In the genomic region with DNA sequence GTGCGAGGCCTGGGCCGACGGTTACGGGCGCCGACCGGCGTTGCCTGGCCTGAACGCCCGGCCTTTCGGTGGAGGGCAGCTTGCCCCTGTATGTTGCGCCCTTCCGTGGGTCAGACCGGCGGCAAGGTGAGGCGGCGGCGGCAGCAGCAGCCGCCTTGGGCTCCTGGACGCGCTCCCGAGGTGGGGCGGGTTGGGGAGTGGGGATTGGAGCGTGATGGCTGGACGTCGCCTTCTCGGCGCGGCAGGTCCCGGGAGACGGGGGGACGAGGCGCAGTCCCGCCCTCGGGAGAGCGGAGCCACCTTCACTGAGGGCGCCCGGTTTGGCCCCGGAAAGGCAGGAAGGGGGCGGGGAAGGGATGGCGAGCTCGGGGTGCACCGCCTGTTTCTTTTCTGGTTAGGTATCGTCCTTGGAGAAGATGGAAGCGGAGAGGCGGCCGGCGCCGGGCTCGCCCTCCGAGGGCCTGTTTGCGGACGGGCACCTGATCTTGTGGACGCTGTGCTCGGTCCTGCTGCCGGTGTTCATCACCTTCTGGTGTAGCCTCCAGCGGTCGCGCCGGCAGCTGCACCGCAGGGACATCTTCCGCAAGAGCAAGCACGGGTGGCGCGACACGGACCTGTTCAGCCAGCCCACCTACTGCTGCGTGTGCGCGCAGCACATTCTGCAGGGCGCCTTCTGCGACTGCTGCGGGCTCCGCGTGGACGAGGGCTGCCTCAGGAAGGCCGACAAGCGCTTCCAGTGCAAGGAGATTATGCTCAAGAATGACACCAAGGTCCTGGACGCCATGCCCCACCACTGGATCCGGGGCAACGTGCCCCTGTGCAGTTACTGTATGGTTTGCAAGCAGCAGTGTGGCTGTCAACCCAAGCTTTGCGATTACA, we compare ENCODE assay signal across 1 cellular context.
A peak's percentile ranks its signal among the peaks of the same experiment; 100 is the strongest.
TF ChIP-seq lines count a peak whose summit lies in the region.

No MANE protein-coding gene starts in this region.

TF ChIP-seq in HepG2, 621 proteins besides CTCF, POLR2A, EP300 and RAD21 (continued from another document and continues in another):
- TF ChIP-seq TFE3 (CRISPR knock-in tag; IDR thresholded peaks at IDR 0.05): 0 out of 2 replicates have a peak, but pooled peaks have one; percentile 13
- peak; percentile 50; the same call in 1 of the 2 replicates for TF ChIP-seq ZNF724P (CRISPR knock-in tag; IDR thresholded peaks at IDR 0.05; ENCODE audit: borderline replicate concordance)
- TF ChIP-seq GFI1 (CRISPR knock-in tag; IDR thresholded peaks at IDR 0.05; ENCODE audit: borderline replicate concordance): no peak
- TF ChIP-seq ZKSCAN1 (IDR thresholded peaks at IDR 0.05; ENCODE audit: low read length): no peak
- TF ChIP-seq, protein P1, sequence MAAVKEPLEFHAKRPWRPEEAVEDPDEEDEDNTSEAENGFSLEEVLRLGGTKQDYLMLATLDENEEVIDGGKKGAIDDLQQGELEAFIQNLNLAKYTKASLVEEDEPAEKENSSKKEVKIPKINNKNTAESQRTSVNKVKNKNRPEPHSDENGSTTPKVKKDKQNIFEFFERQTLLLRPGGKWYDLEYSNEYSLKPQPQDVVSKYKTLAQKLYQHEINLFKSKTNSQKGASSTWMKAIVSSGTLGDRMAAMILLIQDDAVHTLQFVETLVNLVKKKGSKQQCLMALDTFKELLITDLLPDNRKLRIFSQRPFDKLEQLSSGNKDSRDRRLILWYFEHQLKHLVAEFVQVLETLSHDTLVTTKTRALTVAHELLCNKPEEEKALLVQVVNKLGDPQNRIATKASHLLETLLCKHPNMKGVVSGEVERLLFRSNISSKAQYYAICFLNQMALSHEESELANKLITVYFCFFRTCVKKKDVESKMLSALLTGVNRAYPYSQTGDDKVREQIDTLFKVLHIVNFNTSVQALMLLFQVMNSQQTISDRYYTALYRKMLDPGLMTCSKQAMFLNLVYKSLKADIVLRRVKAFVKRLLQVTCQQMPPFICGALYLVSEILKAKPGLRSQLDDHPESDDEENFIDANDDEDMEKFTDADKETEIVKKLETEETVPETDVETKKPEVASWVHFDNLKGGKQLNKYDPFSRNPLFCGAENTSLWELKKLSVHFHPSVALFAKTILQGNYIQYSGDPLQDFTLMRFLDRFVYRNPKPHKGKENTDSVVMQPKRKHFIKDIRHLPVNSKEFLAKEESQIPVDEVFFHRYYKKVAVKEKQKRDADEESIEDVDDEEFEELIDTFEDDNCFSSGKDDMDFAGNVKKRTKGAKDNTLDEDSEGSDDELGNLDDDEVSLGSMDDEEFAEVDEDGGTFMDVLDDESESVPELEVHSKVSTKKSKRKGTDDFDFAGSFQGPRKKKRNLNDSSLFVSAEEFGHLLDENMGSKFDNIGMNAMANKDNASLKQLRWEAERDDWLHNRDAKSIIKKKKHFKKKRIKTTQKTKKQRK (IDR thresholded peaks at IDR 0.05; ENCODE audit: low read length): no peak
- TF ChIP-seq HDAC1 (CRISPR knock-in tag; IDR thresholded peaks at IDR 0.05): peak; percentile 61
- TF ChIP-seq CCDC6 (CRISPR knock-in tag; IDR thresholded peaks at IDR 0.05): no peak
- TF ChIP-seq NFE2L1 (CRISPR knock-in tag; IDR thresholded peaks at IDR 0.05; ENCODE audit: borderline replicate concordance): no peak
- no peak for TF ChIP-seq XBP1 (CRISPR knock-in tag; IDR thresholded peaks at IDR 0.05)
- no peak for TF ChIP-seq PAWR (CRISPR knock-in tag; IDR thresholded peaks at IDR 0.05; ENCODE audit: borderline replicate concordance)
- TF ChIP-seq, protein P2, sequence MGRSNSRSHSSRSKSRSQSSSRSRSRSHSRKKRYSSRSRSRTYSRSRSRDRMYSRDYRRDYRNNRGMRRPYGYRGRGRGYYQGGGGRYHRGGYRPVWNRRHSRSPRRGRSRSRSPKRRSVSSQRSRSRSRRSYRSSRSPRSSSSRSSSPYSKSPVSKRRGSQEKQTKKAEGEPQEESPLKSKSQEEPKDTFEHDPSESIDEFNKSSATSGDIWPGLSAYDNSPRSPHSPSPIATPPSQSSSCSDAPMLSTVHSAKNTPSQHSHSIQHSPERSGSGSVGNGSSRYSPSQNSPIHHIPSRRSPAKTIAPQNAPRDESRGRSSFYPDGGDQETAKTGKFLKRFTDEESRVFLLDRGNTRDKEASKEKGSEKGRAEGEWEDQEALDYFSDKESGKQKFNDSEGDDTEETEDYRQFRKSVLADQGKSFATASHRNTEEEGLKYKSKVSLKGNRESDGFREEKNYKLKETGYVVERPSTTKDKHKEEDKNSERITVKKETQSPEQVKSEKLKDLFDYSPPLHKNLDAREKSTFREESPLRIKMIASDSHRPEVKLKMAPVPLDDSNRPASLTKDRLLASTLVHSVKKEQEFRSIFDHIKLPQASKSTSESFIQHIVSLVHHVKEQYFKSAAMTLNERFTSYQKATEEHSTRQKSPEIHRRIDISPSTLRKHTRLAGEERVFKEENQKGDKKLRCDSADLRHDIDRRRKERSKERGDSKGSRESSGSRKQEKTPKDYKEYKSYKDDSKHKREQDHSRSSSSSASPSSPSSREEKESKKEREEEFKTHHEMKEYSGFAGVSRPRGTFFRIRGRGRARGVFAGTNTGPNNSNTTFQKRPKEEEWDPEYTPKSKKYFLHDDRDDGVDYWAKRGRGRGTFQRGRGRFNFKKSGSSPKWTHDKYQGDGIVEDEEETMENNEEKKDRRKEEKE (IDR thresholded peaks at IDR 0.05): no peak
- TF ChIP-seq ZNF780A (CRISPR knock-in tag; IDR thresholded peaks at IDR 0.05): no peak
- no peak for TF ChIP-seq CHD2 (IDR thresholded peaks at IDR 0.05; ENCODE audit: low read depth, low read length)
- TF ChIP-seq ZNF282 (IDR thresholded peaks at IDR 0.05; ENCODE audit: partially characterized antibody): no peak
- TF ChIP-seq SOX6 (IDR thresholded peaks at IDR 0.05): no peak
- no peak; the same call in 1 of the 2 replicates for TF ChIP-seq SOX6 (CRISPR knock-in tag; IDR thresholded peaks at IDR 0.05)
- TF ChIP-seq PHF8 (CRISPR knock-in tag; IDR thresholded peaks at IDR 0.05): peak; percentile 67
- no peak for TF ChIP-seq HHEX (CRISPR knock-in tag; IDR thresholded peaks at IDR 0.05)
- TF ChIP-seq MYNN (CRISPR knock-in tag; IDR thresholded peaks at IDR 0.05; ENCODE audit: low read depth): no peak
- peak; percentile 1 for TF ChIP-seq TFDP2 (CRISPR knock-in tag; IDR thresholded peaks at IDR 0.05)
- TF ChIP-seq, protein P3, sequence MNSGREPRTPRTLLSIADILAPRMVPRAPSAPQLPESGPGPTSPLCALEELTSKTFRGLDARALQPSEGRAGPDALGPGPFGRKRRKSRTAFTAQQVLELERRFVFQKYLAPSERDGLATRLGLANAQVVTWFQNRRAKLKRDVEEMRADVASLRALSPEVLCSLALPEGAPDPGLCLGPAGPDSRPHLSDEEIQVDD (CRISPR knock-in tag; IDR thresholded peaks at IDR 0.05; ENCODE audit: borderline replicate concordance): no peak
- TF ChIP-seq MBD4 (IDR thresholded peaks at IDR 0.05; ENCODE audit: borderline replicate concordance, low read length): no peak
- no peak for TF ChIP-seq TBL1XR1 (IDR thresholded peaks at IDR 0.05; ENCODE audit: borderline replicate concordance, low read length, partially characterized antibody)
- no peak for TF ChIP-seq TCF7L2 (IDR thresholded peaks at IDR 0.05; ENCODE audit: low read depth, low read length)
- no peak for TF ChIP-seq ZNF432 (CRISPR knock-in tag; IDR thresholded peaks at IDR 0.05; ENCODE audit: borderline replicate concordance)
- TF ChIP-seq KAT7 (CRISPR knock-in tag; IDR thresholded peaks at IDR 0.05; ENCODE audit: borderline replicate concordance): no peak
- TF ChIP-seq RARA (CRISPR knock-in tag; IDR thresholded peaks at IDR 0.05): no peak
- no peak for TF ChIP-seq MEIS1 (CRISPR knock-in tag; IDR thresholded peaks at IDR 0.05; ENCODE audit: borderline replicate concordance)
- TF ChIP-seq FOSL1 (CRISPR knock-in tag; IDR thresholded peaks at IDR 0.05; ENCODE audit: borderline replicate concordance): peak; percentile 30; the same call in 1 of the 2 replicates
- no peak; the same call in 1 of the 2 replicates for TF ChIP-seq ZNF558 (CRISPR knock-in tag; IDR thresholded peaks at IDR 0.05; ENCODE audit: borderline replicate concordance)
- no peak for TF ChIP-seq PLSCR1 (CRISPR knock-in tag; IDR thresholded peaks at IDR 0.05; ENCODE audit: borderline replicate concordance)
- TF ChIP-seq TARDBP (CRISPR knock-in tag; IDR thresholded peaks at IDR 0.05): no peak
- no peak; the same call in none of the 2 replicates for TF ChIP-seq KLF15 (CRISPR knock-in tag; IDR thresholded peaks at IDR 0.05; ENCODE audit: borderline replicate concordance)
- peak; percentile 22 for TF ChIP-seq ZNF883 (CRISPR knock-in tag; IDR thresholded peaks at IDR 0.05; ENCODE audit: not compliant biosample characterization)
- TF ChIP-seq ZNF468 (CRISPR knock-in tag; IDR thresholded peaks at IDR 0.05): peak; percentile 20; the same call in 1 of the 2 replicates
- no peak for TF ChIP-seq SNAI1 (CRISPR knock-in tag; IDR thresholded peaks at IDR 0.05; ENCODE audit: borderline replicate concordance)
- no peak for TF ChIP-seq ZNF333 (CRISPR knock-in tag; IDR thresholded peaks at IDR 0.05; ENCODE audit: borderline replicate concordance)
- TF ChIP-seq REXO4 (CRISPR knock-in tag; IDR thresholded peaks at IDR 0.05; ENCODE audit: borderline replicate concordance): 0 out of 2 replicates have a peak, but pooled peaks have one; percentile 2
- TF ChIP-seq ZNF7 (CRISPR knock-in tag; IDR thresholded peaks at IDR 0.05): no peak
- TF ChIP-seq NCOR1 (IDR thresholded peaks at IDR 0.05; ENCODE audit: borderline replicate concordance, low read length): no peak
- peak; percentile 75; the same call in 1 of the 2 replicates for TF ChIP-seq ZNF703 (CRISPR knock-in tag; IDR thresholded peaks at IDR 0.05; ENCODE audit: borderline replicate concordance)
- TF ChIP-seq, protein P4, sequence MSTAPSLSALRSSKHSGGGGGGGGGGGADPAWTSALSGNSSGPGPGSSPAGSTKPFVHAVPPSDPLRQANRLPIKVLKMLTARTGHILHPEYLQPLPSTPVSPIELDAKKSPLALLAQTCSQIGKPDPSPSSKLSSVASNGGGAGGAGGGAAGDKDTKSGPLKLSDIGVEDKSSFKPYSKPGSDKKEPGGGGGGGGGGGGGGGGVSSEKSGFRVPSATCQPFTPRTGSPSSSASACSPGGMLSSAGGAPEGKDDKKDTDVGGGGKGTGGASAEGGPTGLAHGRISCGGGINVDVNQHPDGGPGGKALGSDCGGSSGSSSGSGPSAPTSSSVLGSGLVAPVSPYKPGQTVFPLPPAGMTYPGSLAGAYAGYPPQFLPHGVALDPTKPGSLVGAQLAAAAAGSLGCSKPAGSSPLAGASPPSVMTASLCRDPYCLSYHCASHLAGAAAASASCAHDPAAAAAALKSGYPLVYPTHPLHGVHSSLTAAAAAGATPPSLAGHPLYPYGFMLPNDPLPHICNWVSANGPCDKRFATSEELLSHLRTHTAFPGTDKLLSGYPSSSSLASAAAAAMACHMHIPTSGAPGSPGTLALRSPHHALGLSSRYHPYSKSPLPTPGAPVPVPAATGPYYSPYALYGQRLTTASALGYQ (CRISPR knock-in tag; IDR thresholded peaks at IDR 0.05): no peak
- TF ChIP-seq, protein P5, sequence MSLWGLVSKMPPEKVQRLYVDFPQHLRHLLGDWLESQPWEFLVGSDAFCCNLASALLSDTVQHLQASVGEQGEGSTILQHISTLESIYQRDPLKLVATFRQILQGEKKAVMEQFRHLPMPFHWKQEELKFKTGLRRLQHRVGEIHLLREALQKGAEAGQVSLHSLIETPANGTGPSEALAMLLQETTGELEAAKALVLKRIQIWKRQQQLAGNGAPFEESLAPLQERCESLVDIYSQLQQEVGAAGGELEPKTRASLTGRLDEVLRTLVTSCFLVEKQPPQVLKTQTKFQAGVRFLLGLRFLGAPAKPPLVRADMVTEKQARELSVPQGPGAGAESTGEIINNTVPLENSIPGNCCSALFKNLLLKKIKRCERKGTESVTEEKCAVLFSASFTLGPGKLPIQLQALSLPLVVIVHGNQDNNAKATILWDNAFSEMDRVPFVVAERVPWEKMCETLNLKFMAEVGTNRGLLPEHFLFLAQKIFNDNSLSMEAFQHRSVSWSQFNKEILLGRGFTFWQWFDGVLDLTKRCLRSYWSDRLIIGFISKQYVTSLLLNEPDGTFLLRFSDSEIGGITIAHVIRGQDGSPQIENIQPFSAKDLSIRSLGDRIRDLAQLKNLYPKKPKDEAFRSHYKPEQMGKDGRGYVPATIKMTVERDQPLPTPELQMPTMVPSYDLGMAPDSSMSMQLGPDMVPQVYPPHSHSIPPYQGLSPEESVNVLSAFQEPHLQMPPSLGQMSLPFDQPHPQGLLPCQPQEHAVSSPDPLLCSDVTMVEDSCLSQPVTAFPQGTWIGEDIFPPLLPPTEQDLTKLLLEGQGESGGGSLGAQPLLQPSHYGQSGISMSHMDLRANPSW (CRISPR knock-in tag; IDR thresholded peaks at IDR 0.05; ENCODE audit: borderline replicate concordance): no peak
- no peak for TF ChIP-seq CREBL2 (CRISPR knock-in tag; IDR thresholded peaks at IDR 0.05; ENCODE audit: borderline replicate concordance)
- TF ChIP-seq ZNF430 (CRISPR knock-in tag; IDR thresholded peaks at IDR 0.05): peak; percentile 67; the same call in 1 of the 2 replicates
